27 cellular contexts compared by ENCODE assay signal in genomic region chr1:205580923-205581180, GRCh38.
"Had no signal": no experiment of that assay in that cellular context is flagged by ENCODE, and none has a peak within 500 bp of the region (broad histone marks: within the 10 kb centered on the region; RNA-seq: fewer than 3 reads in every experiment).

No MANE protein-coding gene starts in this region.

- H3K4me3 ChIP-seq: esophagus muscularis mucosa, gastroesophageal sphincter, heart right ventricle, left lung, right atrium auricular region, smooth muscle cell, testis, tibial artery, upper lobe of right lung, uterus had no signal

- H3K27ac Mint-ChIP-seq: dendritic cell treated with granulocyte-macrophage colony-stimulating factor and Interleukin-4, amounts not matched to agents 40 ng/mL and 50 ng/mL, for 4 days; nephron progenitor cell; progenitor cell of endocrine pancreas had no signal

- H3K4me2 ChIP-seq: smooth muscle cell had no signal

- H3K9ac ChIP-seq: parathyroid adenoma had no signal

- H3K27me3 ChIP-seq: left lung, right atrium auricular region, testis, upper lobe of right lung, uterus had no signal

- H3K9me3 ChIP-seq: esophagus muscularis mucosa, gastroesophageal sphincter, heart right ventricle, left lung, right atrium auricular region, testis, tibial artery, upper lobe of right lung, uterus had no signal

- H3K4me3 Mint-ChIP-seq: dendritic cell treated with granulocyte-macrophage colony-stimulating factor and Interleukin-4, amounts not matched to agents 40 ng/mL and 50 ng/mL, for 4 days; naive thymus-derived CD8-positive, alpha-beta T cell; nephron progenitor cell had no signal

- H3K4me1 ChIP-seq: foreskin keratinocyte, gastroesophageal sphincter, tibial artery, uterus had no signal

- H3K9me3 Mint-ChIP-seq: dendritic cell treated with granulocyte-macrophage colony-stimulating factor and Interleukin-4, amounts not matched to agents 40 ng/mL and 50 ng/mL, for 4 days; naive thymus-derived CD8-positive, alpha-beta T cell; nephron progenitor cell had no signal

- H2AFZ ChIP-seq: parathyroid adenoma had no signal

- H3K27ac ChIP-seq: esophagus muscularis mucosa, foreskin keratinocyte, parathyroid adenoma, right atrium auricular region, testis, tibial artery, upper lobe of right lung, uterus had no signal

- H3K36me3 ChIP-seq: esophagus muscularis mucosa, gastroesophageal sphincter, heart right ventricle, left lung, right atrium auricular region, tibial artery, upper lobe of right lung, uterus had no signal

- H3K36me3 Mint-ChIP-seq: naive thymus-derived CD8-positive, alpha-beta T cell had no signal

- DNase-seq: effector CD8-positive, alpha-beta T cell; foreskin keratinocyte; heart right ventricle; hippocampal formation; left cardiac atrium; left lung; mesendoderm; midbrain; naive thymus-derived CD8-positive, alpha-beta T cell; nephron progenitor cell; occipital lobe; stimulated activated CD4-positive, alpha-beta T cell treated with anti-CD3 and anti-CD28 coated beads, Interleukin-12 subunit alpha, Interleukin-12 subunit beta, amount 100 ng/mL, for 4 hours; stimulated activated CD4-positive, alpha-beta T cell treated with anti-CD3 and anti-CD28 coated beads, Interleukin-1b, Interleukin-23, amount 100 ng/mL, for 48 hours; stimulated activated CD4-positive, alpha-beta T cell treated with anti-CD3 and anti-CD28 coated beads, Interleukin-4, amount 100 ng/mL, for 1 hour; stimulated activated CD8-positive, alpha-beta memory T cell treated with anti-CD3 and anti-CD28 coated beads, Interleukin-4, amount 100 ng/mL, for 48 hours; stimulated activated naive CD4-positive, alpha-beta T cell; testis; uterus had no signal
